In genomic region chr13:98598043-98598442, GRCh38 we compare ENCODE assay signal across 1 cellular context.
TF ChIP-seq lines count a peak whose summit lies in the region.

No MANE protein-coding gene starts in this region.

TF ChIP-seq in K562, 482 proteins besides CTCF, POLR2A, EP300 and RAD21 (continued from another document):
- TF ChIP-seq, protein P1, sequence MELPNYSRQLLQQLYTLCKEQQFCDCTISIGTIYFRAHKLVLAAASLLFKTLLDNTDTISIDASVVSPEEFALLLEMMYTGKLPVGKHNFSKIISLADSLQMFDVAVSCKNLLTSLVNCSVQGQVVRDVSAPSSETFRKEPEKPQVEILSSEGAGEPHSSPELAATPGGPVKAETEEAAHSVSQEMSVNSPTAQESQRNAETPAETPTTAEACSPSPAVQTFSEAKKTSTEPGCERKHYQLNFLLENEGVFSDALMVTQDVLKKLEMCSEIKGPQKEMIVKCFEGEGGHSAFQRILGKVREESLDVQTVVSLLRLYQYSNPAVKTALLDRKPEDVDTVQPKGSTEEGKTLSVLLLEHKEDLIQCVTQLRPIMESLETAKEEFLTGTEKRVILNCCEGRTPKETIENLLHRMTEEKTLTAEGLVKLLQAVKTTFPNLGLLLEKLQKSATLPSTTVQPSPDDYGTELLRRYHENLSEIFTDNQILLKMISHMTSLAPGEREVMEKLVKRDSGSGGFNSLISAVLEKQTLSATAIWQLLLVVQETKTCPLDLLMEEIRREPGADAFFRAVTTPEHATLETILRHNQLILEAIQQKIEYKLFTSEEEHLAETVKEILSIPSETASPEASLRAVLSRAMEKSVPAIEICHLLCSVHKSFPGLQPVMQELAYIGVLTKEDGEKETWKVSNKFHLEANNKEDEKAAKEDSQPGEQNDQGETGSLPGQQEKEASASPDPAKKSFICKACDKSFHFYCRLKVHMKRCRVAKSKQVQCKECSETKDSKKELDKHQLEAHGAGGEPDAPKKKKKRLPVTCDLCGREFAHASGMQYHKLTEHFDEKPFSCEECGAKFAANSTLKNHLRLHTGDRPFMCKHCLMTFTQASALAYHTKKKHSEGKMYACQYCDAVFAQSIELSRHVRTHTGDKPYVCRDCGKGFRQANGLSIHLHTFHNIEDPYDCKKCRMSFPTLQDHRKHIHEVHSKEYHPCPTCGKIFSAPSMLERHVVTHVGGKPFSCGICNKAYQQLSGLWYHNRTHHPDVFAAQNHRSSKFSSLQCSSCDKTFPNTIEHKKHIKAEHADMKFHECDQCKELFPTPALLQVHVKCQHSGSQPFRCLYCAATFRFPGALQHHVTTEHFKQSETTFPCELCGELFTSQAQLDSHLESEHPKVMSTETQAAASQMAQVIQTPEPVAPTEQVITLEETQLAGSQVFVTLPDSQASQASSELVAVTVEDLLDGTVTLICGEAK (IDR thresholded peaks at IDR 0.05), result no peak
- TF ChIP-seq, protein P1 (CRISPR knock-in tag; IDR thresholded peaks at IDR 0.05), result no peak
- TF ChIP-seq ZNF217 (CRISPR knock-in tag; IDR thresholded peaks at IDR 0.05), result no peak
- no peak for TF ChIP-seq GTF2F1 (IDR thresholded peaks at IDR 0.05; ENCODE audit: low read depth, low read length)
- no peak for TF ChIP-seq BRCA1 (IDR thresholded peaks at IDR 0.05)
- no peak for TF ChIP-seq BRCA1 (CRISPR knock-in tag; IDR thresholded peaks at IDR 0.05)
- TF ChIP-seq ZC3H11A (IDR thresholded peaks at IDR 0.05; ENCODE audit: low read depth, low read length), result no peak
- TF ChIP-seq POLR3G (IDR thresholded peaks at IDR 0.05; ENCODE audit: extremely low read depth, insufficient read length, insufficient replicate concordance), result no peak
- TF ChIP-seq LCOR (CRISPR knock-in tag; IDR thresholded peaks at IDR 0.05), result no peak
TF ChIP-seq in K562: peak in this region for 0.
